ENCODE assay signal across 8 cellular contexts in the genomic region with DNA sequence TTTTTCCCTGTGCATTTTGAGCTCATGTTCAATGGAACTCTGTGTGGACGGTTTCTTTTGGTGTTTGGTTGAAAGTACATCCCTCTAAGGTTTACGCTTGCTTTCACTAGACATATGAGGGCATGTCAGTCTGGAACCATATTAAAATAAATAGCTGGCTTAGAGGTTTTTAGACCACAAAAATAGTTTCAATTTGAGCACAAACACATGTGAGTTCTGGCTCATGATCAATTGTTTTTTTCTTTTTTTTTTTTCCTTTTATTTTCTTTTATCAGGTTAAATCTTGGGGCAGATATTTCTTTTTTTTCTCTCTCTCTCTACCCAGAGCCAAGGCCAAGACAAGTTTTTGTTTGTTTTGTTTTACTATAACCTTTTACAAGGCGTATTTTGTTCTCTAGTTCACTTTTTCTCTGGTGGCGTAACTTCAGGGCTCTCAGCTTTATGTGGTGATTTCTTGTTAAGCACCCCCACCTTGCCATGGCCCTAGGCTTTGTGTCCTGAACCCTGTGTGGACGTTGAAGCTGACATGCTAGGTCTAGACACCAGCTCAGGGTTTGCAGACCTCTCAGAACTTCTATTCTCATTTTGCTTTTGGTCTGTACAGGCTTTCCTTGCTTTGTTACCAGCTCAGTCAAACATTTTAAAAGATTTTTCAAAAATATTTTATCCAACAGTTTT.
DNase-seq lines count a peak whose midpoint lies in the region; ATAC-seq lines count a peak whose summit lies in the region.

No MANE protein-coding gene starts in this region.

- peak; percentile 62 for ATAC-seq in GM18519 (IDR thresholded peaks at IDR 0.05; ENCODE audit: low FRiP score, unreplicated experiment)
- peak; percentile 63 for ATAC-seq in GM21619 (IDR thresholded peaks at IDR 0.05; ENCODE audit: unreplicated experiment)
- peak; percentile 51 for ATAC-seq in HG03460 (IDR thresholded peaks at IDR 0.05; ENCODE audit: unreplicated experiment)
- ATAC-seq in GM19397 (IDR thresholded peaks at IDR 0.05; ENCODE audit: unreplicated experiment) = no peak

- peak; percentile 79 for DNase-seq in iris pigment epithelial cell (ENCODE audit: low read depth)
- no peak for DNase-seq in NCI-H2227 treated with DMSO at 0.1 percent for 48 hours (lab: John Stamatoyannopoulos, UW)
- DNase-seq in NCI-H510A treated with DMSO at 0.1 percent for 48 hours (lab: John Stamatoyannopoulos, UW) = no peak
- DNase-seq in OCI-M1 (lab: John Stamatoyannopoulos, UW) = no peak
